29 cellular contexts compared by ENCODE assay signal in genomic region chr19:11174336-11174735, GRCh38.
"Had no signal": no experiment of that assay in that cellular context is flagged by ENCODE, and none has a peak within 500 bp of the region (broad histone marks: within the 10 kb centered on the region; RNA-seq: fewer than 3 reads in every experiment).

No MANE protein-coding gene starts in this region.

- DNase-seq: activated CD4-positive, alpha-beta T cell treated with anti-CD3 and anti-CD28 coated beads, Interleukin-2, amount 50 U/mL, for 1 hour; activated CD4-positive, CD25-positive, alpha-beta regulatory T cell treated with anti-CD3 and anti-CD28 coated beads, Interleukin-2, amount 50 U/mL, for 72 hours; activated CD8-positive, alpha-beta T cell treated with anti-CD3 and anti-CD28 coated beads, Interleukin-2, amount 10 ng/mL, durations not matched to agents 7 days and 5 days; activated naive CD4-positive, alpha-beta T cell; activated T-cell treated with anti-CD3 and anti-CD28 coated beads, Interleukin-2, amount 50 U/mL, for 24 hours; adrenal gland; effector memory CD4-positive, alpha-beta T cell; foreskin melanocyte; glutamatergic neuron; immature natural killer cell; left ventricle myocardium inferior; natural killer cell; stimulated activated CD4-positive, alpha-beta T cell treated with anti-CD3 and anti-CD28 coated beads, Interleukin-12 subunit alpha, Interleukin-12 subunit beta, amount 100 ng/mL, for 4 hours; stimulated activated CD4-positive, alpha-beta T cell treated with anti-CD3 and anti-CD28 coated beads, Interleukin-4, amount 100 ng/mL, for 4 hours; tibial artery had no signal

- H3K27me3 ChIP-seq: adrenal gland, hepatocyte, neutrophil, ovary, tibial artery had no signal

- H3K27ac ChIP-seq: adrenal gland, hepatocyte, left ventricle myocardium inferior, neutrophil, ovary, prostate gland, VCaP had no signal

- H3K4me1 ChIP-seq: prostate gland had no signal

- ATAC-seq: activated CD8-positive, alpha-beta T cell treated with anti-CD3 and anti-CD28 coated beads, Interleukin-2, amount 10 ng/mL, durations not matched to agents 7 days and 5 days; esophagus mucosa; natural killer cell had no signal

- H3K27ac Mint-ChIP-seq: activated CD8-positive, alpha-beta T cell treated with anti-CD3 and anti-CD28 coated beads, Interleukin-2, amount 10 ng/mL, durations not matched to agents 7 days and 5 days; activated naive CD8-positive, alpha-beta T cell; activated T-cell treated with anti-CD3 and anti-CD28 coated beads, Interleukin-2, amount 50 U/mL, for 24 hours; activated T-helper 2 cell treated with anti-CD3 and anti-CD28 coated beads, Interferon-gamma antibody, Interleukin-2, Interleukin-4, amounts not matched to agents 10 μg/mL and 5 μg/mL and 100 μg/mL, durations not matched to agents 14 hours and 24 hours and 36 hours; immature natural killer cell; mesothelial cell of epicardium; natural killer cell; stimulated activated naive CD8-positive, alpha-beta T cell treated with anti-CD3 and anti-CD28 coated beads, Interleukin-15, Interleukin-2, amounts not matched to agents 100 ng/mL and 50 ng/mL, for 24 hours had no signal

- H3K4me1 Mint-ChIP-seq: central memory CD8-positive, alpha-beta T cell; immature natural killer cell; mesothelial cell of epicardium; natural killer cell had no signal

- H3K36me3 Mint-ChIP-seq: activated naive CD8-positive, alpha-beta T cell; immature natural killer cell; natural killer cell had no signal

- H3K4me2 ChIP-seq: hepatocyte had no signal

- FAIRE-seq: astrocyte, colon, endothelial cell of umbilical vein had no signal

- H3K36me3 ChIP-seq: neutrophil, ovary had no signal

- H3K27me3 Mint-ChIP-seq: activated T-cell treated with anti-CD3 and anti-CD28 coated beads, Interleukin-2, amount 50 U/mL, for 24 hours; central memory CD8-positive, alpha-beta T cell; stimulated activated naive CD8-positive, alpha-beta T cell treated with anti-CD3 and anti-CD28 coated beads, Interleukin-15, Interleukin-2, amounts not matched to agents 100 ng/mL and 50 ng/mL, for 24 hours had no signal

- H3K4me3 Mint-ChIP-seq: activated CD8-positive, alpha-beta T cell treated with anti-CD3 and anti-CD28 coated beads, Interleukin-2, amount 10 ng/mL, durations not matched to agents 7 days and 5 days; activated naive CD8-positive, alpha-beta T cell; activated T-cell treated with anti-CD3 and anti-CD28 coated beads, Interleukin-2, amount 50 U/mL, for 24 hours; central memory CD8-positive, alpha-beta T cell; immature natural killer cell; mesothelial cell of epicardium; natural killer cell; stimulated activated naive CD8-positive, alpha-beta T cell treated with anti-CD3 and anti-CD28 coated beads, Interleukin-15, Interleukin-2, amounts not matched to agents 100 ng/mL and 50 ng/mL, for 24 hours had no signal

- H2AFZ ChIP-seq: hepatocyte had no signal

- H3K9me3 Mint-ChIP-seq: activated T-cell treated with anti-CD3 and anti-CD28 coated beads, Interleukin-2, amount 50 U/mL, for 24 hours; activated T-helper 2 cell treated with anti-CD3 and anti-CD28 coated beads, Interferon-gamma antibody, Interleukin-2, Interleukin-4, amounts not matched to agents 10 μg/mL and 5 μg/mL and 100 μg/mL, durations not matched to agents 14 hours and 24 hours and 36 hours; central memory CD8-positive, alpha-beta T cell; immature natural killer cell; mesothelial cell of epicardium; natural killer cell; stimulated activated naive CD8-positive, alpha-beta T cell treated with anti-CD3 and anti-CD28 coated beads, Interleukin-15, Interleukin-2, amounts not matched to agents 100 ng/mL and 50 ng/mL, for 24 hours had no signal

- H3K4me3 ChIP-seq: adrenal gland, hepatocyte, left ventricle myocardium inferior, ovary, prostate gland, tibial artery had no signal

- H3K9me3 ChIP-seq: adrenal gland, left ventricle myocardium inferior, neutrophil, ovary, prostate gland, tibial artery had no signal
